In the genomic region with DNA sequence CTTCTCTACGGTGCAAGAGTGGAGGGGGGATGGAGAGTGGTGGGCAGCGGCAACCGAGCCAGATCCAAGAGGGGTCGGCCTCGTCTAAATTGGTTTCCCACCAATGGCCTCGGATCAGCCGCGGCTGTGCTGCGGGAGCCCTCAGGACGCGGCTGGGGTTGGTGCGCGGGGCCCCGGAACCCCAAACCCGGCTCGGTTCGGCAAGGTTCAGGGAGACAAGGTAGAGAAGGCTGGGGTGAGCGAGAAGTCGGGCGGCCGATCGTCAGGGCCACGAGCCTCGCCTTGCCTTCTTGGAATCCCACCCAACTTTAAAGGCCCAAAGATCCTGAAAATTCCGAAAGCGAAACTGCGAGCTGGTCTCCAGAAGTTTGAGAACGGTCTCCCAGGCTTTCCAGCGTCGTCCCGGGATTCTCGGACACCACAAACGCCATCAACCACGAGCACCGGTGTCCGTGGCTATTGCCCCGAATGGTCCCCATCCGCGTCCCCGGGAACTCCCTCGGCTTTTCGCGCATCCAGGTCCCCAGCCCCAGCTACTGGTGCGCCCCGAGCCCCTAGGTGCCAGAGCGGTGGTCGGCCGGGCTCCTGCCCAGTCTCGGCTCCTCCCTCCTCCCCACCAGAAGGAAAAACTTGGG, we compare ENCODE assay signal across 9 cellular contexts. TPM values are rescaled to one million over a fixed set of nuclear protein-coding genes. Genes with fewer than 3 reads are reported as not detected.
DNase-seq lines count a peak whose midpoint lies in the region; ATAC-seq and TF ChIP-seq lines count a peak whose summit lies in the region.
"Had no signal": no experiment of that assay in that cellular context is flagged by ENCODE, and none has a peak within 500 bp of the region (broad histone marks: within the 10 kb centered on the region; RNA-seq: fewer than 3 reads in every experiment).

No MANE protein-coding gene starts in this region.

- peak; percentile 25 for DNase-seq in activated CD4-positive, alpha-beta T cell treated with anti-CD3 and anti-CD28 coated beads for 36 hours
- DNase-seq in activated CD4-positive, alpha-beta T cell treated with anti-CD3 and anti-CD28 coated beads for 48 hours = no peak
- DNase-seq in brain microvascular endothelial cell = no peak
- DNase-seq in lower lobe of right lung = no peak
- no peak for DNase-seq in globus pallidus (ENCODE audit: low spot score)
- DNase-seq in Caco-2 = no peak
- DNase-seq: NCI-H524 treated with DMSO at 0.1 percent for 48 hours had no signal

- peaks cover 5% of the 10 kb centered on the region for H3K27me3 Mint-ChIP-seq in activated CD4-positive, alpha-beta T cell treated with anti-CD3 and anti-CD28 coated beads for 36 hours
- H3K27me3 Mint-ChIP-seq in Caco-2 (ENCODE audit: insufficient read depth, unreplicated experiment) = no peaks in the 10 kb centered on the region

- no peaks in the 10 kb centered on the region for H3K36me3 ChIP-seq in brain microvascular endothelial cell (replicated peaks)
- H3K36me3 ChIP-seq in lower lobe of right lung = no peaks in the 10 kb centered on the region
- H3K36me3 ChIP-seq in Caco-2 (ENCODE audit: control insufficient read depth, insufficient read depth, low read length) = no peaks in the 10 kb centered on the region

- no peaks in the 10 kb centered on the region for H3K9me3 Mint-ChIP-seq in activated CD4-positive, alpha-beta T cell treated with anti-CD3 and anti-CD28 coated beads for 36 hours (ENCODE audit: low read depth)
- peaks cover 8% of the 10 kb centered on the region for H3K9me3 Mint-ChIP-seq in Caco-2 (ENCODE audit: unreplicated experiment)

- H3K4me1 Mint-ChIP-seq in activated CD4-positive, alpha-beta T cell treated with anti-CD3 and anti-CD28 coated beads for 36 hours = peaks cover 61% of the 10 kb centered on the region
- H3K4me1 Mint-ChIP-seq in Caco-2 (ENCODE audit: low read depth, unreplicated experiment) = no peaks in the 10 kb centered on the region

- CTCF ChIA-PET in activated CD4-positive, alpha-beta T cell treated with anti-CD3 and anti-CD28 coated beads for 36 hours (lab: Charles Lee) = interaction anchor here (1.1 kb wide), 1 partner anchor 22 kb away, joined by 4 read pairs; no protein-coding TSS in a partner anchor
- CTCF ChIA-PET in Caco-2 (lab: Charles Lee) = no interaction called here

- BruUV-seq in Caco-2 (replicated peaks; lab: Mats Ljungman, UMichigan) = no TSS peak

- POLR2A ChIA-PET in activated CD4-positive, alpha-beta T cell treated with anti-CD3 and anti-CD28 coated beads for 36 hours (lab: Charles Lee) = no interaction called here
- POLR2A ChIA-PET in Caco-2 (lab: Charles Lee) = no interaction called here

- H3K4me1 ChIP-seq in lower lobe of right lung = peaks cover 35% of the 10 kb centered on the region
- no peaks in the 10 kb centered on the region for H3K4me1 ChIP-seq in Caco-2

- H3K27ac ChIP-seq in brain microvascular endothelial cell (no peak overlapping the region), lower lobe of right lung (peak overlapping the region; percentile 76), temporal lobe (ENCODE audit: low read depth, low read length) (peak overlapping the region; percentile 65)

- H3K4me3 ChIP-seq in brain microvascular endothelial cell (ENCODE audit: low read depth, low read length) (peak overlapping the region; percentile 56), lower lobe of right lung (peak overlapping the region; percentile 74), Caco-2 (ENCODE audit: low read depth, low read length) (no peak overlapping the region)

- H3K36me3 Mint-ChIP-seq in activated CD4-positive, alpha-beta T cell treated with anti-CD3 and anti-CD28 coated beads for 36 hours (ENCODE audit: low read depth) = peaks cover 17% of the 10 kb centered on the region
- no peaks in the 10 kb centered on the region for H3K36me3 Mint-ChIP-seq in Caco-2 (ENCODE audit: insufficient read depth, unreplicated experiment)

- intact Hi-C loops in activated CD4-positive, alpha-beta T cell treated with anti-CD3 and anti-CD28 coated beads for 36 hours (cut with DNase I, micrococcal nuclease) = loop anchor here (1.0 to 2.0 kb wide), 4 partner anchors 139 to 215 kb away; no protein-coding TSS in a partner anchor
- intact Hi-C loops in lower lobe of right lung (cut with DNase I) (loop anchor here (10.0 kb wide), 1 partner anchor 143 kb away; no protein-coding TSS in a partner anchor), Caco-2 (cut with micrococcal nuclease; ENCODE audit: unreplicated experiment) (no loop called here)

- peak overlapping the region; percentile 94 for H3K4me3 Mint-ChIP-seq in activated CD4-positive, alpha-beta T cell treated with anti-CD3 and anti-CD28 coated beads for 36 hours
- H3K4me3 Mint-ChIP-seq in Caco-2 (ENCODE audit: unreplicated experiment) = no peak overlapping the region

- H3K27me3 ChIP-seq in brain microvascular endothelial cell (replicated peaks) (peaks cover 45% of the 10 kb centered on the region), lower lobe of right lung (ENCODE audit: low read depth) (peaks cover 27% of the 10 kb centered on the region), Caco-2 (replicated peaks; ENCODE audit: control insufficient read depth, insufficient read depth, low read length) (no peaks in the 10 kb centered on the region)

- peak overlapping the region; percentile 83 for H3K27ac Mint-ChIP-seq in activated CD4-positive, alpha-beta T cell treated with anti-CD3 and anti-CD28 coated beads for 36 hours
- no peak overlapping the region for H3K27ac Mint-ChIP-seq in Caco-2 (ENCODE audit: unreplicated experiment)

- no peak for ATAC-seq in activated CD4-positive, alpha-beta T cell treated with anti-CD3 and anti-CD28 coated beads for 36 hours
- ATAC-seq in lower lobe of right lung (no peak), GM21447 (IDR thresholded peaks at IDR 0.05; ENCODE audit: unreplicated experiment) (no peak)

- in situ Hi-C loops in brain microvascular endothelial cell (cut with HindIII; ENCODE audit: low pct_ligation_motif_present, low sequenced_read_pairs) = loop anchor here (25.0 kb wide), 1 partner anchor 295 kb away; no protein-coding TSS in a partner anchor

- no peak for TF ChIP-seq CTCF in brain microvascular endothelial cell (IDR thresholded peaks at IDR 0.05; ENCODE audit: low read depth, low read length, missing control alignments)
- no peak for TF ChIP-seq CTCF in lower lobe of right lung (IDR thresholded peaks at IDR 0.05)
- no peak for TF ChIP-seq CTCF in Caco-2 (IDR thresholded peaks at IDR 0.05; ENCODE audit: insufficient read depth in 1 of 2, low read depth in 1 of 2, low read length in 1 of 2, severe bottlenecking in 1 of 2, unreplicated experiment in 1 of 2)

- H3K9me3 ChIP-seq in lower lobe of right lung = no peaks in the 10 kb centered on the region
- H3K9me3 ChIP-seq in Caco-2 = peaks cover 26% of the 10 kb centered on the region

RNA-seq across cellular contexts. Expression of gene SFMBT2, which starts 3.3 kb away (rescaled TPM):
- total RNA-seq in activated CD4-positive, alpha-beta T cell treated with anti-CD3 and anti-CD28 coated beads for 36 hours = 10 to 100 TPM; 17.6 to 18.0 TPM
- 22.3 TPM for total RNA-seq in lower lobe of right lung
- 10.1 TPM for total RNA-seq in temporal lobe
- not detected in 2 replicates for total RNA-seq in Caco-2 (2022)

Comparison
In these comparisons a context has a peak if more than half of its experiments do, and no peak if none do; other contexts are left out.
1. RNA of gene SFMBT2, which starts 3.3 kb away (total RNA-seq): 22.3 TPM in lower lobe of right lung (single experiment), 17.6 to 18.0 TPM in activated CD4-positive, alpha-beta T cell treated with anti-CD3 and anti-CD28 coated beads for 36 hours and 10.1 TPM in temporal lobe (single experiment); not detected in Caco-2; every median in the first group is over 10 times any median in the second.